In genomic region chr14:31456841-31457664, GRCh38 we compare ENCODE assay signal across 1 cellular context.
TF ChIP-seq lines count a peak whose summit lies in the region.

Gene DTD2 (minus strand): TSS chr14:31457506. CDS start chr14:31457393, 113 bp downstream.

TF ChIP-seq in K562, 482 proteins besides CTCF, POLR2A, EP300 and RAD21 (continued from another document and continues in another):
- TF ChIP-seq MGA (IDR thresholded peaks at IDR 0.05) = peak; percentile 75
- no peak for TF ChIP-seq KLF16 (IDR thresholded peaks at IDR 0.05)
- TF ChIP-seq FOXP1 (CRISPR knock-in tag; IDR thresholded peaks at IDR 0.05) = no peak
- no peak for TF ChIP-seq NR4A1 (CRISPR knock-in tag; IDR thresholded peaks at IDR 0.05)
- 0 out of 2 replicates have a peak, but pooled peaks have one; percentile 18 for TF ChIP-seq NR4A1 (tag; IDR thresholded peaks at IDR 0.05)
- TF ChIP-seq CBX5 (IDR thresholded peaks at IDR 0.05; ENCODE audit: borderline replicate concordance, low read depth) = no peak
- no peak for TF ChIP-seq GATA2 (CRISPR knock-in tag; IDR thresholded peaks at IDR 0.05)
- TF ChIP-seq USF1 (CRISPR knock-in tag; IDR thresholded peaks at IDR 0.05) = peak; percentile 42
- no peak for TF ChIP-seq GABPA (tag; conservative IDR thresholded peaks at IDR 0.05; ENCODE audit: low read depth)
- TF ChIP-seq SPI1 (IDR thresholded peaks at IDR 0.05; ENCODE audit: borderline replicate concordance, low read depth, low read length) = no peak
- peak; percentile 16; the same call in 1 of the 2 replicates for TF ChIP-seq USF2 (CRISPR knock-in tag; IDR thresholded peaks at IDR 0.05)
- TF ChIP-seq RBFOX2 (IDR thresholded peaks at IDR 0.05; ENCODE audit: low read depth, low read length) = peak; percentile 98
- no peak for TF ChIP-seq KDM2B (CRISPR knock-in tag; IDR thresholded peaks at IDR 0.05)
- peak; percentile 23 for TF ChIP-seq MEIS2 (IDR thresholded peaks at IDR 0.05; ENCODE audit: partially characterized antibody)
- no peak for TF ChIP-seq DLX4 (CRISPR knock-in tag; IDR thresholded peaks at IDR 0.05)
- TF ChIP-seq SIN3A (IDR thresholded peaks at IDR 0.05; ENCODE audit: borderline replicate concordance in 2 of 2, control insufficient read depth in 1 of 2, low read depth in 2 of 2, low read length in 2 of 2) = peak in 1 of 2 experiments; percentile 41; a peak in 1 of 4 replicates
- no peak for TF ChIP-seq ZKSCAN8 (CRISPR knock-in tag; IDR thresholded peaks at IDR 0.05)
- TF ChIP-seq ZNF589 (CRISPR knock-in tag; IDR thresholded peaks at IDR 0.05; ENCODE audit: low read depth) = no peak
- TF ChIP-seq ARNT (IDR thresholded peaks at IDR 0.05) = no peak
- no peak for TF ChIP-seq IFI16 (CRISPR knock-in tag; IDR thresholded peaks at IDR 0.05)
- TF ChIP-seq STAT5A (IDR thresholded peaks at IDR 0.05; ENCODE audit: borderline replicate concordance, low read length) = no peak
- peak; percentile 83 for TF ChIP-seq CCNT2 (IDR thresholded peaks at IDR 0.05; ENCODE audit: borderline replicate concordance, extremely low read depth, insufficient read length, low read depth, low read length)
- TF ChIP-seq GATAD2A (IDR thresholded peaks at IDR 0.05) = 0 out of 2 replicates have a peak, but pooled peaks have one; percentile 22
- no peak for TF ChIP-seq PHB2 (IDR thresholded peaks at IDR 0.05; ENCODE audit: low read depth)
- TF ChIP-seq MED1 (CRISPR knock-in tag; IDR thresholded peaks at IDR 0.05; ENCODE audit: borderline replicate concordance) = no peak
- TF ChIP-seq ARHGAP35 (IDR thresholded peaks at IDR 0.05; ENCODE audit: partially characterized antibody) = no peak
- peak in 1 of 2 experiments; percentile 86; a peak in 2 of 4 replicates for TF ChIP-seq HDAC1 (IDR thresholded peaks at IDR 0.05)
- TF ChIP-seq TAF9B (IDR thresholded peaks at IDR 0.05; ENCODE audit: partially characterized antibody) = peak; percentile 65
- no peak for TF ChIP-seq ZNF316 (IDR thresholded peaks at IDR 0.05)
- TF ChIP-seq KDM5B (IDR thresholded peaks at IDR 0.05; ENCODE audit: insufficient replicate concordance, low read depth, low read length) = peak; percentile 80
- TF ChIP-seq PML (IDR thresholded peaks at IDR 0.05; ENCODE audit: low read length) = peak; percentile 39; the same call in 1 of the 2 replicates
- TF ChIP-seq GMEB1 (CRISPR knock-in tag; IDR thresholded peaks at IDR 0.05) = peak; percentile 50; the same call in 1 of the 2 replicates
- TF ChIP-seq TAF1 (IDR thresholded peaks at IDR 0.05; ENCODE audit: control insufficient read depth, extremely low read depth, insufficient read depth, low read length, severe bottlenecking) = peak; percentile 73
- TF ChIP-seq ZNF212 (CRISPR knock-in tag; IDR thresholded peaks at IDR 0.05) = no peak
- peak; percentile 38; the same call in 1 of the 2 replicates for TF ChIP-seq ETS1 (conservative IDR thresholded peaks at IDR 0.05; ENCODE audit: control insufficient read depth, low read depth, low read length)
- TF ChIP-seq ZBTB17 (CRISPR knock-in tag; IDR thresholded peaks at IDR 0.05) = peak; percentile 53; the same call in 1 of the 2 replicates
- peak; percentile 80 for TF ChIP-seq TFAP4 (CRISPR knock-in tag; IDR thresholded peaks at IDR 0.05; ENCODE audit: borderline replicate concordance)
- TF ChIP-seq ZFX (CRISPR knock-in tag; IDR thresholded peaks at IDR 0.05) = peak; percentile 99
- TF ChIP-seq KDM4B (IDR thresholded peaks at IDR 0.05; ENCODE audit: borderline replicate concordance in 2 of 2, low read depth in 1 of 2) = 0 out of 4 replicates have a peak, but pooled peaks of 1 of the 2 experiments have one; percentile 49
- TF ChIP-seq JUND (IDR thresholded peaks at IDR 0.05; ENCODE audit: borderline replicate concordance, low read depth, low read length) = 0 out of 2 replicates have a peak, but pooled peaks have one; percentile 18
- TF ChIP-seq JUND (tag; IDR thresholded peaks at IDR 0.05; ENCODE audit: borderline replicate concordance, low read depth, low read length) = no peak; the same call in 2 of the 3 replicates
- peak; percentile 88 to 89 for TF ChIP-seq NRF1 (conservative IDR thresholded peaks at IDR 0.05 in 1 of 2, IDR thresholded peaks at IDR 0.05 in 1 of 2)
- peak; percentile 65 for TF ChIP-seq PHF20 (IDR thresholded peaks at IDR 0.05; ENCODE audit: partially characterized antibody)
- no peak for TF ChIP-seq ZBTB12 (CRISPR knock-in tag; IDR thresholded peaks at IDR 0.05)
- no peak for TF ChIP-seq U2AF1 (optimal IDR thresholded peaks at IDR 0.05; ENCODE audit: low read depth, low read length)
- no peak for TF ChIP-seq ASH1L (IDR thresholded peaks at IDR 0.05; ENCODE audit: borderline replicate concordance, low read depth, partially characterized antibody)
- TF ChIP-seq HEY1 (CRISPR knock-in tag; IDR thresholded peaks at IDR 0.05; ENCODE audit: borderline replicate concordance) = no peak
- peak; percentile 92 for TF ChIP-seq EP400 (IDR thresholded peaks at IDR 0.05)
- no peak for TF ChIP-seq DDX20 (tag; IDR thresholded peaks at IDR 0.05; ENCODE audit: low read depth)
- no peak for TF ChIP-seq ATF1 (CRISPR knock-in tag; IDR thresholded peaks at IDR 0.05)
- peak; percentile 79 for TF ChIP-seq ATF1 (tag; IDR thresholded peaks at IDR 0.05)
- no peak for TF ChIP-seq NFIX (CRISPR knock-in tag; IDR thresholded peaks at IDR 0.05; ENCODE audit: low read depth)
